In genomic region chr14:68458840-68459469, GRCh38 we compare ENCODE assay signal across 8 cellular contexts.
DNase-seq lines count a peak whose midpoint lies in the region; ATAC-seq and TF ChIP-seq lines count a peak whose summit lies in the region.

No MANE protein-coding gene starts in this region.

- H3K36me3 ChIP-seq in breast epithelium (no peaks in the 10 kb centered on the region), lung (ENCODE audit: control insufficient read depth in 2 of 2, insufficient read depth in 2 of 2, low read length in 2 of 2) (no peaks in the 10 kb centered on the region), uterus (no peaks in the 10 kb centered on the region)

- H3K27me3 Mint-ChIP-seq in T-cell, result no peaks in the 10 kb centered on the region

- WGBS in lung, 2 donors, result 36 to 69% methylated on average over 5 of the region's 5 CpGs

- POLR2A ChIA-PET in T-cell (lab: Charles Lee), result no interaction called here

- no peak for TF ChIP-seq POLR2A in breast epithelium (IDR thresholded peaks at IDR 0.05)
- no peak for TF ChIP-seq POLR2A in uterus (IDR thresholded peaks at IDR 0.05)

- H3K27ac Mint-ChIP-seq in T-cell, result no peak overlapping the region

- CTCF ChIA-PET in T-cell (lab: Charles Lee), result no interaction called here

- ATAC-seq in lung (ENCODE audit: insufficient read depth, low FRiP score) (peak; percentile 68), GM21723 (IDR thresholded peaks at IDR 0.05; ENCODE audit: unreplicated experiment) (no peak), T-cell (replicated peaks in 1 of 4) (no peak)

- H3K9me3 ChIP-seq in breast epithelium (peaks cover 0 to 10% of the 10 kb centered on the region in 2 donors), lung (ENCODE audit: control insufficient read depth in 2 of 2, insufficient read depth in 1 of 2, low read length in 1 of 2) (no peaks in the 10 kb centered on the region), uterus (peaks cover 0 to 9% of the 10 kb centered on the region in 2 donors)

- H3K4me1 Mint-ChIP-seq in T-cell, result peaks cover 2% of the 10 kb centered on the region in 3 donors

- no peaks in the 10 kb centered on the region for H3K27me3 ChIP-seq in breast epithelium
- no peaks in the 10 kb centered on the region for H3K27me3 ChIP-seq in lung (ENCODE audit: control insufficient read depth, insufficient read depth)
- no peaks in the 10 kb centered on the region for H3K27me3 ChIP-seq in uterus

- H3K4me3 ChIP-seq in breast epithelium, result peak overlapping the region in 1 of 3 donors; percentile 3
- no peak overlapping the region for H3K4me3 ChIP-seq in lung
- H3K4me3 ChIP-seq in uterus, result no peak overlapping the region

- H3K9me3 Mint-ChIP-seq in T-cell, result peaks cover 0 to 16% (median 11%) of the 10 kb centered on the region in 3 donors

- H3K4me1 ChIP-seq in breast epithelium (peaks cover 0 to 22% of the 10 kb centered on the region in 2 donors), lung (ENCODE audit: control insufficient read depth in 2 of 2, insufficient read depth in 2 of 2, low read length in 2 of 2) (peaks cover 0 to 3% of the 10 kb centered on the region in 2 donors), uterus (peaks cover 0 to 12% of the 10 kb centered on the region in 2 donors)

- intact Hi-C loops in breast epithelium (cut with DNase I; ENCODE audit: low total_unique reads) (no loop called here), uterus (cut with DNase I; ENCODE audit: low total_unique reads) (no loop called here)

- no peak for TF ChIP-seq CTCF in breast epithelium (IDR thresholded peaks at IDR 0.05)
- TF ChIP-seq CTCF in lung (IDR thresholded peaks at IDR 0.05; ENCODE audit: control extremely low read depth, extremely low read depth), result no peak
- TF ChIP-seq CTCF in uterus (IDR thresholded peaks at IDR 0.05), result no peak

- H3K27ac ChIP-seq in breast epithelium (peak overlapping the region; percentile 84), lung (ENCODE audit: low read depth in 1 of 2, low read length in 1 of 2) (peak overlapping the region in 1 of 2 donors; percentile 61), uterus (peak overlapping the region; percentile 63 to 72)

- H3K36me3 Mint-ChIP-seq in T-cell, result peaks cover 11% of the 10 kb centered on the region

- no peak overlapping the region for H3K4me3 Mint-ChIP-seq in T-cell

- DNase-seq in SIG-M5 treated with dmso at 0.1 percent for 504 hours (lab: John Stamatoyannopoulos, UW; ENCODE audit: unreplicated experiment), result peak; percentile 23
- no peak for DNase-seq in SIG-M5 (lab: John Stamatoyannopoulos, UW)
- peak; percentile 61 to 74 for DNase-seq in breast epithelium (ENCODE audit: low spot score in 2 of 2)
- DNase-seq in lung (ENCODE audit: low spot score), result peak; percentile 68
- peak; percentile 42 to 76 for DNase-seq in uterus
- DNase-seq in T-cell, result no peak
- no peak for DNase-seq in NAMALWA (ENCODE audit: low spot score)

Comparison
In these comparisons a context has a peak if more than half of its experiments do, and no peak if none do; other contexts are left out.
1. DNase-seq: peak in SIG-M5 treated with dmso at 0.1 percent for 504 hours (single experiment), breast epithelium (2 of 2), lung (single experiment) and uterus (2 of 2); none in SIG-M5 (single experiment), T-cell (0 of 34) and NAMALWA (single experiment).